Comparison of ENCODE assay signal across 1 cellular context in the genomic region with DNA sequence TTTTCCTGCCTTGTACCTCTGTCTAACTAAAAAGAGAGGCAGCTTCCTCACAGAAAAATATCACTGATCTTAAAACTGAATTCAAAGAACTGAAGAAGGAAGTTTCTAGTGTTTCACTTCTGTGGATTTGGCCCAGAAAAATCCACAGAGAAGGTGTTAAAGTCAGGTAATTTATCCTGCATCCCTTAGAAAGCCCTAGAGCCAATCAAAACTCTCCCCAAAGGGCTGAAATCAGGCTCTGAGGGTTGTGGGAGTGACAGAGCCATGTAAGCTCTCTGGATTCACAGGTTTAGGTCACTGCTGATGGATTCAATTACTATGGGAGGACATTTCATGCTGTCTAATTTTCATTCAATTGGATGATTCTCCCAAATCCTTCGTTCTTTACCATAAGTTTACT.
TF ChIP-seq lines count a peak whose summit lies in the region.

No MANE protein-coding gene starts in this region.

TF ChIP-seq in K562, 482 proteins besides CTCF, POLR2A, EP300 and RAD21 (continued from another document):
- TF ChIP-seq, protein P1, sequence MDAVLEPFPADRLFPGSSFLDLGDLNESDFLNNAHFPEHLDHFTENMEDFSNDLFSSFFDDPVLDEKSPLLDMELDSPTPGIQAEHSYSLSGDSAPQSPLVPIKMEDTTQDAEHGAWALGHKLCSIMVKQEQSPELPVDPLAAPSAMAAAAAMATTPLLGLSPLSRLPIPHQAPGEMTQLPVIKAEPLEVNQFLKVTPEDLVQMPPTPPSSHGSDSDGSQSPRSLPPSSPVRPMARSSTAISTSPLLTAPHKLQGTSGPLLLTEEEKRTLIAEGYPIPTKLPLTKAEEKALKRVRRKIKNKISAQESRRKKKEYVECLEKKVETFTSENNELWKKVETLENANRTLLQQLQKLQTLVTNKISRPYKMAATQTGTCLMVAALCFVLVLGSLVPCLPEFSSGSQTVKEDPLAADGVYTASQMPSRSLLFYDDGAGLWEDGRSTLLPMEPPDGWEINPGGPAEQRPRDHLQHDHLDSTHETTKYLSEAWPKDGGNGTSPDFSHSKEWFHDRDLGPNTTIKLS (IDR thresholded peaks at IDR 0.05; ENCODE audit: borderline replicate concordance, low read depth): no peak
- TF ChIP-seq KDM1A (IDR thresholded peaks at IDR 0.05) (peak in 1 of 2 experiments; percentile 39; a peak in 2 of 4 replicates), NFYB (IDR thresholded peaks at IDR 0.05; ENCODE audit: extremely low read depth, insufficient read length) (peak; percentile 25), HMGN3 (IDR thresholded peaks at IDR 0.05; ENCODE audit: borderline replicate concordance, extremely low read depth, insufficient read length, low read depth, low read length) (no peak), MTA2 (IDR thresholded peaks at IDR 0.05; ENCODE audit: low read depth) (no peak), ZNF347 (CRISPR knock-in tag; IDR thresholded peaks at IDR 0.05; ENCODE audit: low read depth) (no peak)
- TF ChIP-seq, protein P2, sequence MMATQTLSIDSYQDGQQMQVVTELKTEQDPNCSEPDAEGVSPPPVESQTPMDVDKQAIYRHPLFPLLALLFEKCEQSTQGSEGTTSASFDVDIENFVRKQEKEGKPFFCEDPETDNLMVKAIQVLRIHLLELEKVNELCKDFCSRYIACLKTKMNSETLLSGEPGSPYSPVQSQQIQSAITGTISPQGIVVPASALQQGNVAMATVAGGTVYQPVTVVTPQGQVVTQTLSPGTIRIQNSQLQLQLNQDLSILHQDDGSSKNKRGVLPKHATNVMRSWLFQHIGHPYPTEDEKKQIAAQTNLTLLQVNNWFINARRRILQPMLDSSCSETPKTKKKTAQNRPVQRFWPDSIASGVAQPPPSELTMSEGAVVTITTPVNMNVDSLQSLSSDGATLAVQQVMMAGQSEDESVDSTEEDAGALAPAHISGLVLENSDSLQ (IDR thresholded peaks at IDR 0.05): peak; percentile 70
TF ChIP-seq in K562: peak in this region for 10.
